In the genomic region with DNA sequence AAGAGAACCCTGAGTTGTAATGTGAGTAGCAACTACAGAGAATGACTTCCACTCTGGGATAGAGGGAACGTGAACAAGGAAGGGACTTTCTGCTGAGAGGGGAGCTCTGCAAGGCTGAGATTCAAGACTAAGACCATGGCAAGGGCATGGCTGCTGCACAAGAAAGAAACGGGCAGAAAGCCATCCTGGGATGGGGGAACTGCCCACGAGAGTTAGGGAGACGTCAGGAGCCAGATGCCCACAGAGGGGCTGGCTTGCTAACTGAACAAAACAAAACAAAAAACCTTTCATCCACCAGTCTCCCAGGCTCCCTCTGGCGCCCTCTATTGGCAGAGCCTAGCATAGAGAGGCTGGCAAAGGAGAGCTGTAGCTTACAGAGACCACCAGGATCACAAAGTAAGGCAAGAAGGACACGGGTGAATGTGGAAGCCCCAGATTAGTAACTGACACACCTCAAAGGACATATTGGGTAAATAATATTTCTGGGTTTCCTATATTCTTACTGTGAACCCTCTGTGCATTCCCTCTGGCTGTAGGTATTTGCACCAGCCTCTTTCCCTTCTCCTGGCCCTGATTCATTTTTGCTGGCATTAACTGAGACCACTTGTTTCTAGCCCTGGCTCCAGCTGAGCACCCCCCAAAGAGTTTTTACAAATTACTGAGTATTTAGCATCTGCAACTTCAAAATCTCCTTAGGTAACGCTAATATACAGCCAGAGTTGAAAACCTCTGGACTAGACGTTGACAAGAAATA, we compare ENCODE assay signal across 8 cellular contexts.
DNase-seq lines count a peak whose midpoint lies in the region; ATAC-seq and TF ChIP-seq lines count a peak whose summit lies in the region.

No MANE protein-coding gene starts in this region.

- H3K36me3 Mint-ChIP-seq in natural killer cell = no peaks in the 10 kb centered on the region
- no peaks in the 10 kb centered on the region for H3K36me3 Mint-ChIP-seq in natural killer cell treated with Interleukin-12 subunit alpha and Interleukin-12 subunit beta and Interleukin-15 and Interleukin-18, amount 100 ng/mL, for 72 hours

- intact Hi-C loops in natural killer cell (cut with micrococcal nuclease) (no loop called here), Right ventricle myocardium superior (cut with DNase I) (loop anchor here (5.0 kb wide), 2 partner anchors 173 to 258 kb away; no protein-coding TSS in a partner anchor), posterior cingulate gyrus (cut with DNase I) (loop anchor here (1.0 to 5.0 kb wide), 3 partner anchors 173 to 278 kb away; no protein-coding TSS in a partner anchor)

- no peak overlapping the region for H3K4me3 Mint-ChIP-seq in natural killer cell
- H3K4me3 Mint-ChIP-seq in natural killer cell treated with Interleukin-12 subunit alpha and Interleukin-12 subunit beta and Interleukin-15 and Interleukin-18, amount 100 ng/mL, for 72 hours = no peak overlapping the region

- H3K27me3 Mint-ChIP-seq in natural killer cell (ENCODE audit: low read depth in 2 of 2) = peaks cover 0 to 4% of the 10 kb centered on the region in 2 donors
- H3K27me3 Mint-ChIP-seq in natural killer cell treated with Interleukin-12 subunit alpha and Interleukin-12 subunit beta and Interleukin-15 and Interleukin-18, amount 100 ng/mL, for 72 hours = peaks cover 11 to 34% of the 10 kb centered on the region in 2 donors

- no peaks in the 10 kb centered on the region for H3K4me1 Mint-ChIP-seq in natural killer cell
- no peaks in the 10 kb centered on the region for H3K4me1 Mint-ChIP-seq in natural killer cell treated with Interleukin-12 subunit alpha and Interleukin-12 subunit beta and Interleukin-15 and Interleukin-18, amount 100 ng/mL, for 72 hours (ENCODE audit: low read depth in 2 of 2)

- no peak overlapping the region for H3K27ac Mint-ChIP-seq in natural killer cell
- H3K27ac Mint-ChIP-seq in natural killer cell treated with Interleukin-12 subunit alpha and Interleukin-12 subunit beta and Interleukin-15 and Interleukin-18, amount 100 ng/mL, for 72 hours = no peak overlapping the region

- no peak for ATAC-seq in natural killer cell
- ATAC-seq in natural killer cell treated with Interleukin-12 subunit alpha and Interleukin-12 subunit beta and Interleukin-15 and Interleukin-18, amount 100 ng/mL, for 72 hours = no peak
- ATAC-seq in Right ventricle myocardium superior (ENCODE audit: poor library complexity) = peak; percentile 77
- ATAC-seq in GM18511 (IDR thresholded peaks at IDR 0.05; ENCODE audit: unreplicated experiment) = no peak
- no peak for ATAC-seq in GM21529 (IDR thresholded peaks at IDR 0.05; ENCODE audit: unreplicated experiment)

- peaks cover 0 to 1% of the 10 kb centered on the region in 2 donors for H3K9me3 Mint-ChIP-seq in natural killer cell
- H3K9me3 Mint-ChIP-seq in natural killer cell treated with Interleukin-12 subunit alpha and Interleukin-12 subunit beta and Interleukin-15 and Interleukin-18, amount 100 ng/mL, for 72 hours = no peaks in the 10 kb centered on the region

- peak; percentile 18 for TF ChIP-seq CTCF in natural killer cell (IDR thresholded peaks at IDR 0.05)

- DNase-seq in natural killer cell = no peak
- no peak for DNase-seq in natural killer cell treated with Interleukin-12 subunit alpha and Interleukin-12 subunit beta and Interleukin-15 and Interleukin-18, amount 100 ng/mL, for 72 hours (ENCODE audit: low spot score)
- peak; percentile 47 to 79 for DNase-seq in NCI-H1930 (lab: John Stamatoyannopoulos, UW)
- peak; percentile 19 for DNase-seq in activated CD8-positive, alpha-beta memory T cell treated with anti-CD3 and anti-CD28 coated beads, Interleukin-2, amount 50 U/mL, for 4 hours
- peak; percentile 83 for DNase-seq in Right ventricle myocardium superior
- DNase-seq in posterior cingulate gyrus = peak; percentile 55 to 96 (median 86)

Comparison
In these comparisons a context has a peak if more than half of its experiments do, and no peak if none do; other contexts are left out.
1. DNase-seq: peak in NCI-H1930 (2 of 2), activated CD8-positive, alpha-beta memory T cell treated with anti-CD3 and anti-CD28 coated beads, Interleukin-2, amount 50 U/mL, for 4 hours (single experiment), Right ventricle myocardium superior (single experiment) and posterior cingulate gyrus (10 of 10); none in natural killer cell (single experiment) and natural killer cell treated with Interleukin-12 subunit alpha and Interleukin-12 subunit beta and Interleukin-15 and Interleukin-18, amount 100 ng/mL, for 72 hours (single experiment).